In the genomic region with DNA sequence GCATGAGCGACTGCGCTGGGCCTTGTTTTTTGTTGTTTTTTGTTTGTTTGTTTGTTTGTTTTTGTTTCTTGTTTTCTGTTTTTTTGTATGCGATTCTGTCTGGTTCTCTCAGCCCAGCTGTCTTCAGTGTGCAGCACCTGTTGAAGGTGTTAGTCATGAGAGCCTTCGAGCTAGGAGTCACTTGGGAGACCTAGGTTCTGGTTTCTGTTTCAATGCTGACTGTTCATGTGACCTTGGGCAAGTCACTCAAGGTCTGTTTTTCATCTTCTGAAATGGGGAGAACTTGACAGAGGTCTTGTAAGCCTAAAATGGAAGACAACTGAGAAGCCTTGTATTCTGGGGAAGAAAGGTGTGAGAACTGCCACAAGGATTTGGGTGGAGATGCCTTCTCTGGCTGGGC, we compare ENCODE assay signal across 10 cellular contexts.
A peak's percentile ranks its signal among the peaks of the same experiment; 100 is the strongest.
DNase-seq lines count a peak whose midpoint lies in the region; ATAC-seq and TF ChIP-seq lines count a peak whose summit lies in the region.
"Had no signal": no experiment of that assay in that cellular context is flagged by ENCODE, and none has a peak within 500 bp of the region (broad histone marks: within the 10 kb centered on the region; RNA-seq: fewer than 3 reads in every experiment).

No MANE protein-coding gene starts in this region.

- ATAC-seq in GM19025 (IDR thresholded peaks at IDR 0.05; ENCODE audit: low read depth, unreplicated experiment) = peak; percentile 42
- peak; percentile 60 for ATAC-seq in HG02981 (IDR thresholded peaks at IDR 0.05; ENCODE audit: unreplicated experiment)

- no peak overlapping the region for H3K4me3 ChIP-seq in BLaER1 treated with 17β-estradiol and CSF1 and Interleukin-3, amounts not matched to agents 10 nM and 100 nM
- H3K4me3 ChIP-seq in foreskin fibroblast (ENCODE audit: low read depth in 1 of 2, low read length in 2 of 2) = no peak overlapping the region
- H3K4me3 ChIP-seq: right atrium auricular region had no signal

- no peak overlapping the region for H3K27ac ChIP-seq in BLaER1 treated with 17β-estradiol and CSF1 and Interleukin-3, amounts not matched to agents 10 nM and 100 nM
- peak overlapping the region; percentile 98 for H3K27ac ChIP-seq in VCaP
- H3K27ac ChIP-seq: right atrium auricular region had no signal

- H3K4me2 ChIP-seq in BLaER1 treated with 17β-estradiol and CSF1 and Interleukin-3, amounts not matched to agents 10 nM and 100 nM = peak overlapping the region in 6 of 11 experiments; percentile 7 to 86 (median 47); a peak in 4 of 22 replicates

- H3K36me3 ChIP-seq in BLaER1 treated with 17β-estradiol and CSF1 and Interleukin-3, amounts not matched to agents 10 nM and 100 nM = peaks cover 0 to 41% (median 19%) of the 10 kb centered on the region in 11 experiments; a peak in 16 of 22 replicates
- H3K36me3 ChIP-seq: right atrium auricular region had no signal

- H3K27me3 ChIP-seq in BLaER1 treated with 17β-estradiol and CSF1 and Interleukin-3, amounts not matched to agents 10 nM and 100 nM = no peaks in the 10 kb centered on the region
- H3K27me3 ChIP-seq: right atrium auricular region had no signal

- DNase-seq in Ammon's horn (ENCODE audit: low spot score) = no peak
- no peak for DNase-seq in NCI-H1436 (lab: John Stamatoyannopoulos, UW)
- DNase-seq in foreskin fibroblast = no peak
- no peak for DNase-seq in NCI-H345 (lab: John Stamatoyannopoulos, UW)
- DNase-seq: COR-L47 had no signal

- H3K4me1 ChIP-seq in BLaER1 treated with 17β-estradiol and CSF1 and Interleukin-3, amounts not matched to agents 10 nM and 100 nM = peaks cover 19 to 46% (median 33%) of the 10 kb centered on the region in 10 experiments

- H3K9me3 ChIP-seq in BLaER1 treated with 17β-estradiol and CSF1 and Interleukin-3, amounts not matched to agents 10 nM and 100 nM (replicated peaks in 1 of 11) = no peaks in the 10 kb centered on the region
- H3K9me3 ChIP-seq: right atrium auricular region had no signal

- TF ChIP-seq CTCF in VCaP (conservative IDR thresholded peaks at IDR 0.05) = no peak
- TF ChIP-seq CTCF in foreskin fibroblast (IDR thresholded peaks at IDR 0.05; ENCODE audit: low read depth, low read length) = no peak

- no peak overlapping the region for H3K9ac ChIP-seq in BLaER1 treated with 17β-estradiol and CSF1 and Interleukin-3, amounts not matched to agents 10 nM and 100 nM

- peaks cover 0 to 8% (median 2%) of the 10 kb centered on the region in 11 experiments; a peak in 10 of 22 replicates for H4K20me1 ChIP-seq in BLaER1 treated with 17β-estradiol and CSF1 and Interleukin-3, amounts not matched to agents 10 nM and 100 nM
